In the genomic region with DNA sequence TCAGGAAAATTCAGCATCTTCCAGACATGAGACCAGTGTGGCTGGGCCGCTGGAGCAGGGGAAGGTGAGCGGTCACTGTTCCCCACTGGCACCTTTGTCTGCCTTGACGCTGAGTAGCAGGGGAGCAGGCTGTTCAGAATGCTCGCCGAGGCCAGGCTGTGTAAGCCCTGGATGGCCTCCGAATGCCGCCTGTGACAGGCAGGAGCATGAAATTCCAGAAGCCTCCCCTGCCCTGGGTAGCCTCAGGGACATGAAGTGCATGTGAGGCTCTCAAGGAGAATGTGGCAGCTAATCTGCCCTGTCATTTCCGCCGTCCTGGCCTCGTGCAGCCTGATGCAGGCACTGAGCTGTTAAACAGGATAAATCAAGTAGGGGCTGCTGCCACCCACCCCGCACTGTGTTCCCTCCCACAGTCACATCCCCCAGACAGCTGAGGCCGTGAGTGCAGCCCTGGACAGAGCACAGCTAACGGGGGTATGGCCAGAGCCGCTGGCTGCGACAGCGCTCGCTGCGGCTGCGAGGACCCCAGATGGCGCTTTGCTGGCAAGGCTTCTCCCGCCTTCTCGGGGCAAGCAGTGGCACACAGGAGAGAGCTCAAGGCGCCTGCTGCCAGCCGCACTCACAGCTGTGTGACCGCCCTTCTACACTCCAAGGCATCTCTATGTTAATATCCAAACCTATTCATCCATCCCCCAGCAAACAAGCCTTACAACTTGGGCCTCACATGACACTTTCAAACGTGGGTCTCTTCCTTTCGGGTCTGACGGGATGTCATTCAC, we compare ENCODE assay signal across 12 cellular contexts.
DNase-seq lines count a peak whose midpoint lies in the region; ATAC-seq and TF ChIP-seq lines count a peak whose summit lies in the region.
"Had no signal": no experiment of that assay in that cellular context is flagged by ENCODE, and none has a peak within 500 bp of the region (broad histone marks: within the 10 kb centered on the region; RNA-seq: fewer than 3 reads in every experiment).

No MANE protein-coding gene starts in this region.

- H4K20me1 ChIP-seq in BLaER1, result peaks cover 15% of the 10 kb centered on the region; the same call in 1 of the 2 replicates
- H4K20me1 ChIP-seq in IMR-90 (ENCODE audit: insufficient read depth, low read length), result no peaks in the 10 kb centered on the region
- no peaks in the 10 kb centered on the region for H4K20me1 ChIP-seq in mammary epithelial cell (ENCODE audit: insufficient read depth, low read length)

- CTCF ChIA-PET in IMR-90 (lab: Yijun Ruan, JAX) (no interaction called here), mammary epithelial cell (lab: Charles Lee; ENCODE audit: low non-redundant PET) (no interaction called here)

- H3K27ac Mint-ChIP-seq in glutamatergic neuron (ENCODE audit: unreplicated experiment), result peak overlapping the region; percentile 60
- H3K27ac Mint-ChIP-seq in nephron progenitor cell, result peak overlapping the region; percentile 94

- H4K5ac ChIP-seq in IMR-90 (ENCODE audit: low read depth, low read length), result peak overlapping the region; percentile 97

- peak overlapping the region; percentile 100; the same call in 2 of the 3 replicates for H2BK15ac ChIP-seq in IMR-90 (ENCODE audit: low read depth, low read length)

- peak overlapping the region; percentile 100 for H2BK20ac ChIP-seq in IMR-90 (ENCODE audit: low read depth, low read length)

- no peak for DNase-seq in IMR-90
- DNase-seq in glutamatergic neuron, result no peak
- peak; percentile 78 for DNase-seq in nephron progenitor cell
- DNase-seq in G401 (ENCODE audit: low spot score), result no peak
- no peak for DNase-seq in mammary epithelial cell
- DNase-seq: colonic mucosa, NCI-H1105 had no signal

- H3K14ac ChIP-seq in IMR-90 (replicated peaks; ENCODE audit: low read depth, low read length), result peak overlapping the region; percentile 96

- H3K36me3 ChIP-seq in BLaER1 (peaks cover 3% of the 10 kb centered on the region; the same call in 1 of the 2 replicates), IMR-90 (ENCODE audit: control insufficient read depth, insufficient read depth, low read length) (no peaks in the 10 kb centered on the region), mammary epithelial cell (ENCODE audit: insufficient read depth, low read length) (no peaks in the 10 kb centered on the region)
- H3K36me3 ChIP-seq: colonic mucosa, esophagus muscularis mucosa had no signal

- H3K9me3 ChIP-seq in BLaER1, result no peaks in the 10 kb centered on the region
- no peaks in the 10 kb centered on the region for H3K9me3 ChIP-seq in IMR-90 (ENCODE audit: control insufficient read depth, insufficient read depth, low read length)
- H3K9me3 ChIP-seq in mammary epithelial cell (replicated peaks; ENCODE audit: insufficient read depth, low read length), result no peaks in the 10 kb centered on the region
- H3K9me3 ChIP-seq: colonic mucosa, esophagus muscularis mucosa had no signal

- H3K9me3 Mint-ChIP-seq in glutamatergic neuron (ENCODE audit: unreplicated experiment), result peaks cover 12% of the 10 kb centered on the region
- H3K9me3 Mint-ChIP-seq in nephron progenitor cell, result no peaks in the 10 kb centered on the region
- H3K9me3 Mint-ChIP-seq: WTC11 had no signal

- peak overlapping the region; percentile 100 for H2BK120ac ChIP-seq in IMR-90 (ENCODE audit: low read depth, low read length)

- H4K91ac ChIP-seq in IMR-90 (ENCODE audit: insufficient read depth, low read depth, low read length), result peak overlapping the region; percentile 100

- no peaks in the 10 kb centered on the region for H3K27me3 ChIP-seq in BLaER1
- H3K27me3 ChIP-seq in IMR-90 (ENCODE audit: control insufficient read depth, insufficient read depth, low read length), result no peaks in the 10 kb centered on the region
- H3K27me3 ChIP-seq in mammary epithelial cell (ENCODE audit: insufficient read depth, low read length), result peaks cover 5% of the 10 kb centered on the region
- H3K27me3 ChIP-seq: colonic mucosa had no signal

- WGBS in IMR-90 (ENCODE audit: extremely low coverage in 2 of 2, insufficient read length in 1 of 2), 2 experiments, result 74% methylated on average over 20 of the region's 28 CpGs; no CpG with 5 or more reads in 1 of the 2 experiments
- 90% methylated on average over 22 of the region's 28 CpGs for WGBS in mammary epithelial cell (ENCODE audit: low coverage, missing lambda C conversion rate)

- no peak overlapping the region for H3K4me3 ChIP-seq in BLaER1
- no peak overlapping the region for H3K4me3 ChIP-seq in IMR-90 (ENCODE audit: insufficient read depth, low read depth, low read length)
- H3K4me3 ChIP-seq in mammary epithelial cell (replicated peaks in 1 of 3; ENCODE audit: insufficient read depth in 1 of 3, low read depth in 2 of 3, low read length in 3 of 3), result no peak overlapping the region
- H3K4me3 ChIP-seq: colonic mucosa, esophagus muscularis mucosa had no signal

- H2BK5ac ChIP-seq in IMR-90 (ENCODE audit: low read depth, low read length, poor library complexity, severe bottlenecking), result peak overlapping the region; percentile 100

- no peak for TF ChIP-seq POLR2A in IMR-90 (IDR thresholded peaks at IDR 0.05; ENCODE audit: low read depth, low read length)

- peak overlapping the region; percentile 100 for H3K4ac ChIP-seq in IMR-90 (ENCODE audit: low read depth, low read length)

- H3K4me1 Mint-ChIP-seq in glutamatergic neuron (ENCODE audit: low read depth, unreplicated experiment) (peaks cover 40% of the 10 kb centered on the region), nephron progenitor cell (peaks cover 87% of the 10 kb centered on the region)

- H3K9ac ChIP-seq in BLaER1 (peak overlapping the region; percentile 38; the same call in 1 of the 2 replicates), IMR-90 (ENCODE audit: low read depth, low read length) (no peak overlapping the region), mammary epithelial cell (ENCODE audit: insufficient read depth, low read length) (no peak overlapping the region)

- H3K27me3 Mint-ChIP-seq in glutamatergic neuron (ENCODE audit: unreplicated experiment), result peaks cover 11% of the 10 kb centered on the region
- peaks cover 29% of the 10 kb centered on the region for H3K27me3 Mint-ChIP-seq in nephron progenitor cell (ENCODE audit: low read depth, poor library complexity)

- TF ChIP-seq CTCF in IMR-90 (conservative IDR thresholded peaks at IDR 0.05; ENCODE audit: low read depth, low read length), result no peak
- TF ChIP-seq CTCF in glutamatergic neuron (IDR thresholded peaks at IDR 0.05; ENCODE audit: partially characterized antibody, unreplicated experiment), result no peak
- no peak for TF ChIP-seq CTCF in nephron progenitor cell (IDR thresholded peaks at IDR 0.05)
- no peak for TF ChIP-seq CTCF in mammary epithelial cell (conservative IDR thresholded peaks at IDR 0.05 in 1 of 2, IDR thresholded peaks at IDR 0.05 in 1 of 2; ENCODE audit: extremely low read depth in 1 of 2, insufficient read depth in 1 of 2, low read depth in 1 of 2, low read length in 2 of 2)

- H3K4me1 ChIP-seq in BLaER1 (peaks cover 56% of the 10 kb centered on the region), IMR-90 (ENCODE audit: control insufficient read depth, insufficient read depth, low read length) (peaks cover 36% of the 10 kb centered on the region), mammary epithelial cell (ENCODE audit: insufficient read depth, low read length) (peaks cover 16% of the 10 kb centered on the region)
- H3K4me1 ChIP-seq: colonic mucosa had no signal

- H2AFZ ChIP-seq in IMR-90 (replicated peaks; ENCODE audit: low read length, poor library complexity) (peak overlapping the region; percentile 71), mammary epithelial cell (ENCODE audit: low read depth, low read length) (no peak overlapping the region)

- H3K56ac ChIP-seq in IMR-90 (ENCODE audit: extremely low read depth, insufficient read depth, low read length), result peak overlapping the region; percentile 93; the same call in 1 of the 2 replicates

- H3K23ac ChIP-seq in IMR-90 (ENCODE audit: low read depth, low read length), result peak overlapping the region; percentile 97; the same call in 1 of the 2 replicates

- TF ChIP-seq RAD21 in IMR-90 (IDR thresholded peaks at IDR 0.05; ENCODE audit: low read length), result no peak

- H3K18ac ChIP-seq in IMR-90 (ENCODE audit: low read depth, low read length), result peak overlapping the region; percentile 97

- no peak for ATAC-seq in IMR-90 (ENCODE audit: low read depth)
- ATAC-seq in HG03108 (IDR thresholded peaks at IDR 0.05; ENCODE audit: unreplicated experiment), result no peak
- no peak for ATAC-seq in GM19328 (IDR thresholded peaks at IDR 0.05; ENCODE audit: unreplicated experiment)
- ATAC-seq: WTC11 had no signal

- peaks cover 30% of the 10 kb centered on the region for H3K9me1 ChIP-seq in IMR-90 (ENCODE audit: insufficient read depth, low read length)

- no peaks in the 10 kb centered on the region for H3K36me3 Mint-ChIP-seq in glutamatergic neuron (ENCODE audit: unreplicated experiment)
- no peaks in the 10 kb centered on the region for H3K36me3 Mint-ChIP-seq in nephron progenitor cell (ENCODE audit: low read depth)
- H3K36me3 Mint-ChIP-seq: WTC11 had no signal

- intact Hi-C loops in IMR-90 (cut with micrococcal nuclease), result no loop called here
- intact Hi-C loops in mammary epithelial cell (cut with micrococcal nuclease), result no loop called here

- H3K27ac ChIP-seq in BLaER1 (peak overlapping the region; percentile 13; the same call in 1 of the 2 replicates), IMR-90 (ENCODE audit: insufficient read depth, low read length) (peak overlapping the region; percentile 97), mammary epithelial cell (ENCODE audit: insufficient read depth, low read depth, low read length) (no peak overlapping the region)
- H3K27ac ChIP-seq: esophagus muscularis mucosa had no signal

- peak overlapping the region; percentile 99 for H4K8ac ChIP-seq in IMR-90 (ENCODE audit: low read depth in 2 of 2, low read length in 2 of 2)

- peak overlapping the region; percentile 100 for H2AK5ac ChIP-seq in IMR-90 (ENCODE audit: low read depth, low read length)

- dilution Hi-C loops in IMR-90 (cut with HindIII; ENCODE audit: low sequenced_read_pairs, unreplicated experiment) (no loop called here), mammary epithelial cell (cut with HindIII; ENCODE audit: low sequenced_read_pairs) (no loop called here)

- H3K79me2 ChIP-seq in mammary epithelial cell (ENCODE audit: insufficient read depth, low read length), result no peaks in the 10 kb centered on the region

- BruUV-seq in IMR-90 (replicated peaks; lab: Mats Ljungman, UMichigan) (no TSS peak), mammary epithelial cell (replicated peaks; lab: Mats Ljungman, UMichigan) (no TSS peak)

- POLR2A ChIA-PET in IMR-90 (lab: Charles Lee; ENCODE audit: unreplicated experiment), result no interaction called here

- H3K4me3 Mint-ChIP-seq in glutamatergic neuron (ENCODE audit: unreplicated experiment) (peak overlapping the region; percentile 13), nephron progenitor cell (peak overlapping the region; percentile 33)
- H3K4me3 Mint-ChIP-seq: WTC11 had no signal

- peaks cover 0 to 29% of the 10 kb centered on the region in 2 experiments; a peak in 2 of 4 replicates for H3K79me1 ChIP-seq in IMR-90 (ENCODE audit: low read depth in 1 of 2, low read length in 2 of 2)

- peak overlapping the region; percentile 32 for H3K4me2 ChIP-seq in BLaER1
- H3K4me2 ChIP-seq in IMR-90 (ENCODE audit: low read depth, low read length), result no peak overlapping the region
- H3K4me2 ChIP-seq in mammary epithelial cell (ENCODE audit: insufficient read depth, low read depth, low read length), result no peak overlapping the region

- H2AK9ac ChIP-seq in IMR-90 (replicated peaks; ENCODE audit: low read depth, low read length, poor library complexity), result peak overlapping the region; percentile 96

- in situ Hi-C loops in IMR-90 (cut with MboI; ENCODE audit: low sequenced_read_pairs), result no loop called here
- in situ Hi-C loops in G401 (cut with HindIII; ENCODE audit: low sequenced_read_pairs), result no loop called here
- in situ Hi-C loops in mammary epithelial cell (cut with MboI; ENCODE audit: low sequenced_read_pairs in 2 of 2), result no loop called here
